Comparison of ENCODE assay signal across 20 cellular contexts in the genomic region with DNA sequence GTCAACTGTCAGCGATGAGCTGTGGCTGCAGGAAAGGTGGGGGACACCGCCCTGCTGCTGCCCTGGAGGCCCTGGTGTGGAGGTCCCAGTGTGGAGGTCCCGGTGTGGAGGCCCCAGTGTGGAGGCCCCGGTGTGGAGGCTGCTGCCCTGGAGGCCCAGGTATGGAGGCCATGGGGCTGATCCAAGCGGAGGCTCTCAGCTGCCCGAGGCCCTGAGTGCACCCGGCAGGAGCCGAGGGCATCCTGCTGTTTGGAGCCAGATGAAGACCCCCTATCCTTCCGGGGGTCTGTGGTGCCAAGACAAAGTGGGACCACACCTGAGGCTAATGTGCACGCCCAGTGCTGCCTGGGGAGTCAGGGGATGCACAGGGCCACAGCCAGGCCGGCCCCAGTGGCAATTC.
DNase-seq lines count a peak whose midpoint lies in the region; ATAC-seq, FAIRE-seq and TF ChIP-seq lines count a peak whose summit lies in the region.
"Had no signal": no experiment of that assay in that cellular context is flagged by ENCODE, and none has a peak within 500 bp of the region (broad histone marks: within the 10 kb centered on the region; RNA-seq: fewer than 3 reads in every experiment).

No MANE protein-coding gene starts in this region.

- H2AK5ac ChIP-seq in H1 (ENCODE audit: low read depth, low read length) (no peak overlapping the region), neuronal stem cell (ENCODE audit: low read depth, low read length) (no peak overlapping the region), mesendoderm (ENCODE audit: low read length) (no peak overlapping the region)

- H3K4me1 ChIP-seq in right atrium auricular region, result no peaks in the 10 kb centered on the region
- peaks cover 0 to 7% (median 6%) of the 10 kb centered on the region in 4 experiments; a peak in 3 of 7 replicates for H3K4me1 ChIP-seq in H1 (replicated peaks in 1 of 4; ENCODE audit: control insufficient read depth in 3 of 4, insufficient read depth in 4 of 4, low read length in 3 of 4)
- H3K4me1 ChIP-seq in neuronal stem cell (ENCODE audit: control insufficient read depth in 2 of 2, insufficient read depth in 1 of 2, low read depth in 1 of 2, low read length in 2 of 2), result peaks cover 9 to 10% of the 10 kb centered on the region in 2 donors
- H3K4me1 ChIP-seq in mesendoderm (ENCODE audit: control insufficient read depth, low read depth, low read length), result no peaks in the 10 kb centered on the region
- H3K4me1 ChIP-seq: Caco-2 had no signal

- H3K9me3 ChIP-seq in right atrium auricular region (no peaks in the 10 kb centered on the region), H1 (ENCODE audit: insufficient read depth in 2 of 2, low read depth in 1 of 2, low read length in 1 of 2) (0 out of 4 replicates have a peak, but pooled peaks cover 0 to 3% of the 10 kb centered on the region in 2 experiments), neuronal stem cell (replicated peaks in 1 of 2; ENCODE audit: control insufficient read depth in 2 of 2, insufficient read depth in 1 of 2, low read depth in 1 of 2, low read length in 2 of 2) (peaks cover 0 to 3% of the 10 kb centered on the region in 2 donors)
- H3K9me3 ChIP-seq: BLaER1, Caco-2 had no signal

- no peak for TF ChIP-seq RAD21 in H1 (IDR thresholded peaks at IDR 0.05 in 1 of 2, conservative IDR thresholded peaks at IDR 0.05 in 1 of 2; ENCODE audit: low read depth in 2 of 2, low read length in 2 of 2)

- H3K9me3 Mint-ChIP-seq in activated CD8-positive, alpha-beta T cell treated with anti-CD3 and anti-CD28 coated beads, Interleukin-2, amount 10 ng/mL, durations not matched to agents 7 days and 5 days (ENCODE audit: insufficient read depth), result no peaks in the 10 kb centered on the region
- no peaks in the 10 kb centered on the region for H3K9me3 Mint-ChIP-seq in activated naive CD8-positive, alpha-beta T cell treated with anti-CD3 and anti-CD28 coated beads, Interleukin-2, amount 50 U/mL, for 24 hours

- H3K9ac ChIP-seq in H1 (replicated peaks in 1 of 4; ENCODE audit: extremely low read depth in 1 of 4, low read depth in 3 of 4, low read length in 3 of 4) (no peak overlapping the region), neuronal stem cell (ENCODE audit: low read depth, low read length, poor library complexity) (no peak overlapping the region), mesendoderm (ENCODE audit: low read length) (no peak overlapping the region)
- H3K9ac ChIP-seq: BLaER1 had no signal

- H2BK5ac ChIP-seq in H1 (ENCODE audit: low read depth, low read length), result no peak overlapping the region
- no peak overlapping the region for H2BK5ac ChIP-seq in neuronal stem cell (ENCODE audit: low read length)
- no peak overlapping the region for H2BK5ac ChIP-seq in mesendoderm (ENCODE audit: low read length)

- H3K27ac Mint-ChIP-seq in activated CD8-positive, alpha-beta T cell treated with anti-CD3 and anti-CD28 coated beads, Interleukin-2, amount 10 ng/mL, durations not matched to agents 7 days and 5 days, result no peak overlapping the region
- H3K27ac Mint-ChIP-seq in activated naive CD8-positive, alpha-beta T cell treated with anti-CD3 and anti-CD28 coated beads, Interleukin-2, amount 50 U/mL, for 24 hours, result no peak overlapping the region
- H3K27ac Mint-ChIP-seq: CD8-positive, alpha-beta T cell had no signal

- CTCF ChIA-PET in H1 (lab: Charles Lee; ENCODE audit: partially characterized antibody), result no interaction called here
- CTCF ChIA-PET in activated CD8-positive, alpha-beta T cell treated with anti-CD3 and anti-CD28 coated beads, Interleukin-2, amount 10 ng/mL, durations not matched to agents 7 days and 5 days (lab: Charles Lee), result no interaction called here

- intact Hi-C loops in Right ventricle myocardium superior (cut with DNase I), result no loop called here

- POLR2A ChIA-PET in H1 (lab: Charles Lee; ENCODE audit: partially characterized antibody), result no interaction called here
- POLR2A ChIA-PET in activated CD8-positive, alpha-beta T cell treated with anti-CD3 and anti-CD28 coated beads, Interleukin-2, amount 10 ng/mL, durations not matched to agents 7 days and 5 days (lab: Charles Lee), result no interaction called here

- no peaks in the 10 kb centered on the region for H4K20me1 ChIP-seq in H1 (replicated peaks in 1 of 2; ENCODE audit: control insufficient read depth in 1 of 2, insufficient read depth in 2 of 2, low read length in 2 of 2)
- H4K20me1 ChIP-seq: BLaER1 had no signal

- 84% methylated on average over 11 of the region's 11 CpGs; no CpG with 5 or more reads in 1 of the 2 experiments for WGBS in H1 (ENCODE audit: extremely low coverage in 1 of 2, insufficient coverage in 1 of 2, insufficient read length in 1 of 2, insufficient replicate concordance in 2 of 2, low coverage in 1 of 2, low lambda C conversion rate in 2 of 2, missing lambda C conversion rate in 1 of 2), 2 experiments
- WGBS in neuronal stem cell (ENCODE audit: extremely low coverage in 2 of 2, insufficient read length in 2 of 2, insufficient replicate concordance in 1 of 2), 2 donors, result no CpG with 5 or more reads among the region's 11 CpGs
- WGBS in mesendoderm (ENCODE audit: extremely low coverage, insufficient coverage, low lambda C conversion rate), result no CpG with 5 or more reads among the region's 11 CpGs

- H3K36me3 ChIP-seq in right atrium auricular region (no peaks in the 10 kb centered on the region), H1 (ENCODE audit: control insufficient read depth in 2 of 4, insufficient read depth in 4 of 4, low read length in 3 of 4) (no peaks in the 10 kb centered on the region), neuronal stem cell (replicated peaks in 1 of 2; ENCODE audit: control insufficient read depth in 2 of 2, insufficient read depth in 2 of 2, low read length in 2 of 2) (no peaks in the 10 kb centered on the region), mesendoderm (ENCODE audit: control insufficient read depth, insufficient read depth, low read length) (no peaks in the 10 kb centered on the region)
- H3K36me3 ChIP-seq: BLaER1 had no signal

- FAIRE-seq in H1 (lab: Jason Lieb, UNC), result no peak
- FAIRE-seq: G401.6, GM12892 had no signal

- H3K79me1 ChIP-seq in H1 (ENCODE audit: low read depth, low read length), result no peaks in the 10 kb centered on the region
- no peaks in the 10 kb centered on the region for H3K79me1 ChIP-seq in neuronal stem cell (ENCODE audit: low read depth, low read length)
- H3K79me1 ChIP-seq in mesendoderm (ENCODE audit: low read length), result no peaks in the 10 kb centered on the region

- H3K14ac ChIP-seq in H1 (ENCODE audit: insufficient read length), result no peak overlapping the region
- no peak overlapping the region for H3K14ac ChIP-seq in neuronal stem cell (ENCODE audit: low read length)

- H2BK15ac ChIP-seq in H1 (ENCODE audit: low read length) (0 out of 2 replicates have a peak overlapping the region, but pooled peaks have one; percentile 29), neuronal stem cell (ENCODE audit: low read length) (no peak overlapping the region), mesendoderm (replicated peaks; ENCODE audit: low read depth) (no peak overlapping the region)

- H3K4me3 Mint-ChIP-seq in activated CD8-positive, alpha-beta T cell treated with anti-CD3 and anti-CD28 coated beads, Interleukin-2, amount 10 ng/mL, durations not matched to agents 7 days and 5 days, result no peak overlapping the region
- no peak overlapping the region for H3K4me3 Mint-ChIP-seq in activated naive CD8-positive, alpha-beta T cell treated with anti-CD3 and anti-CD28 coated beads, Interleukin-2, amount 50 U/mL, for 24 hours
- H3K4me3 Mint-ChIP-seq: CD4-positive, CD25-positive, alpha-beta regulatory T cell; CD8-positive, alpha-beta T cell had no signal

- H3K18ac ChIP-seq in H1 (ENCODE audit: extremely low read depth, low read length) (no peak overlapping the region; the same call in 1 of the 2 replicates), neuronal stem cell (ENCODE audit: low read length) (peak overlapping the region; percentile 74), mesendoderm (ENCODE audit: low read length) (no peak overlapping the region)

- H3K27ac ChIP-seq in right atrium auricular region (no peak overlapping the region), H1 (ENCODE audit: low read depth, low read length) (no peak overlapping the region), neuronal stem cell (replicated peaks; ENCODE audit: low read length) (no peak overlapping the region), mesendoderm (ENCODE audit: low read depth, low read length) (no peak overlapping the region)
- H3K27ac ChIP-seq: BLaER1, C4-2B had no signal

- H2BK120ac ChIP-seq in H1 (replicated peaks; ENCODE audit: low read depth, low read length) (no peak overlapping the region), neuronal stem cell (ENCODE audit: low read depth, low read length) (no peak overlapping the region), mesendoderm (ENCODE audit: low read depth, low read length) (no peak overlapping the region)

- H2AFZ ChIP-seq in H1 (ENCODE audit: low read length) (no peak overlapping the region), neuronal stem cell (ENCODE audit: low read length) (no peak overlapping the region)

- no peak for TF ChIP-seq POLR2A in H1 (IDR thresholded peaks at IDR 0.05; ENCODE audit: control extremely low read depth in 1 of 2, low read depth in 2 of 2, low read length in 2 of 2)

- H4K8ac ChIP-seq in H1 (ENCODE audit: extremely low read depth, insufficient read depth, low read length) (no peak overlapping the region), neuronal stem cell (ENCODE audit: low read depth, low read length) (no peak overlapping the region), mesendoderm (ENCODE audit: low read depth, low read length) (no peak overlapping the region)

- H3K79me2 ChIP-seq in H1 (ENCODE audit: control insufficient read depth in 1 of 2, insufficient read depth in 2 of 2, low read length in 2 of 2) (no peaks in the 10 kb centered on the region), mesendoderm (ENCODE audit: control insufficient read depth, insufficient read depth, low read length) (no peaks in the 10 kb centered on the region)

- H4K91ac ChIP-seq in H1 (replicated peaks; ENCODE audit: insufficient read length, low read length), result no peak overlapping the region
- no peak overlapping the region for H4K91ac ChIP-seq in neuronal stem cell (ENCODE audit: low read depth, low read length, poor library complexity)

- DNase-seq in right atrium auricular region (ENCODE audit: low spot score), result peak; percentile 36
- DNase-seq in Right ventricle myocardium superior, result no peak
- DNase-seq in H1 (ENCODE audit: low read depth in 1 of 2, low spot score in 2 of 2), result no peak
- DNase-seq in islet precursor cell, result peak; percentile 43
- no peak for DNase-seq in neuronal stem cell (ENCODE audit: low spot score)
- DNase-seq in mesendoderm, result no peak
- DNase-seq in activated CD8-positive, alpha-beta T cell treated with anti-CD3 and anti-CD28 coated beads, Interleukin-2, amount 10 ng/mL, durations not matched to agents 7 days and 5 days, result no peak
- DNase-seq in activated naive CD8-positive, alpha-beta T cell treated with anti-CD3 and anti-CD28 coated beads, Interleukin-2, amount 50 U/mL, for 24 hours, result no peak
- DNase-seq: Caco-2; CD4-positive, CD25-positive, alpha-beta regulatory T cell; CD8-positive, alpha-beta T cell; DMS153; DND-41; GOT3; H7; HCEC 1CT had no signal

- H3K23me2 ChIP-seq in H1 (ENCODE audit: low read depth, low read length), result no peaks in the 10 kb centered on the region

- no peak overlapping the region for H3K4me3 ChIP-seq in right atrium auricular region
- no peak overlapping the region for H3K4me3 ChIP-seq in H1 (ENCODE audit: extremely low read depth in 1 of 4, insufficient read depth in 2 of 4, low read depth in 3 of 4, low read length in 4 of 4)
- H3K4me3 ChIP-seq in neuronal stem cell (ENCODE audit: low read length in 2 of 2), result no peak overlapping the region
- no peak overlapping the region for H3K4me3 ChIP-seq in mesendoderm (ENCODE audit: low read length)
- H3K4me3 ChIP-seq: BLaER1 had no signal

- H3K23ac ChIP-seq in H1 (ENCODE audit: insufficient read length) (no peak overlapping the region), neuronal stem cell (ENCODE audit: low read depth, low read length, poor library complexity) (no peak overlapping the region), mesendoderm (ENCODE audit: low read length) (no peak overlapping the region)

- TF ChIP-seq CTCF in right atrium auricular region (IDR thresholded peaks at IDR 0.05) (no peak), H1 (IDR thresholded peaks at IDR 0.05; ENCODE audit: control extremely low read depth in 1 of 3, insufficient read depth in 1 of 3, low read depth in 1 of 3, low read length in 3 of 3) (no peak)

- H3K4me2 ChIP-seq in H1 (ENCODE audit: insufficient read depth in 1 of 2, low read depth in 2 of 2, low read length in 2 of 2) (no peak overlapping the region), neuronal stem cell (ENCODE audit: insufficient read depth, low read length, poor library complexity, severe bottlenecking) (no peak overlapping the region), mesendoderm (ENCODE audit: low read length) (no peak overlapping the region)
- H3K4me2 ChIP-seq: BLaER1 had no signal

- no peak overlapping the region for H4K5ac ChIP-seq in H1 (ENCODE audit: insufficient read length, low read depth, low read length)
- H4K5ac ChIP-seq in mesendoderm (ENCODE audit: low read length), result no peak overlapping the region

- H2BK20ac ChIP-seq in H1 (ENCODE audit: low read length), result no peak overlapping the region

- TF ChIP-seq EP300 in H1 (IDR thresholded peaks at IDR 0.05; ENCODE audit: borderline replicate concordance in 1 of 2, low read depth in 2 of 2, low read length in 2 of 2), result no peak

- H3K56ac ChIP-seq in H1 (replicated peaks; ENCODE audit: insufficient read length, low read depth, low read length) (no peak overlapping the region), mesendoderm (ENCODE audit: low read length) (no peak overlapping the region)

- H2BK12ac ChIP-seq in H1 (ENCODE audit: low read depth, low read length) (no peak overlapping the region), neuronal stem cell (ENCODE audit: low read length) (peak overlapping the region; percentile 30)

- no peaks in the 10 kb centered on the region for H3K4me1 Mint-ChIP-seq in activated CD8-positive, alpha-beta T cell treated with anti-CD3 and anti-CD28 coated beads, Interleukin-2, amount 10 ng/mL, durations not matched to agents 7 days and 5 days (ENCODE audit: low read depth)
- no peaks in the 10 kb centered on the region for H3K4me1 Mint-ChIP-seq in activated naive CD8-positive, alpha-beta T cell treated with anti-CD3 and anti-CD28 coated beads, Interleukin-2, amount 50 U/mL, for 24 hours
- H3K4me1 Mint-ChIP-seq: CD4-positive, CD25-positive, alpha-beta regulatory T cell had no signal

- no peaks in the 10 kb centered on the region for H3K27me3 ChIP-seq in right atrium auricular region
- H3K27me3 ChIP-seq in H1 (replicated peaks in 1 of 4; ENCODE audit: control insufficient read depth in 3 of 4, extremely low read depth in 1 of 4, insufficient read depth in 3 of 4, low read length in 3 of 4), result no peaks in the 10 kb centered on the region; a peak in 1 of 7 replicates
- H3K27me3 ChIP-seq in neuronal stem cell (ENCODE audit: control insufficient read depth in 3 of 3, insufficient read depth in 3 of 3, low read depth in 1 of 3, low read length in 3 of 3), result peaks cover 0 to 8% (median 0%) of the 10 kb centered on the region in 3 experiments
- H3K27me3 ChIP-seq in mesendoderm (ENCODE audit: insufficient read depth, low read length, poor library complexity), result no peaks in the 10 kb centered on the region
- H3K27me3 ChIP-seq: BLaER1 had no signal

- H3K27me3 Mint-ChIP-seq in activated CD8-positive, alpha-beta T cell treated with anti-CD3 and anti-CD28 coated beads, Interleukin-2, amount 10 ng/mL, durations not matched to agents 7 days and 5 days (ENCODE audit: low read depth), result no peaks in the 10 kb centered on the region
- peaks cover under 1% of the 10 kb centered on the region for H3K27me3 Mint-ChIP-seq in activated naive CD8-positive, alpha-beta T cell treated with anti-CD3 and anti-CD28 coated beads, Interleukin-2, amount 50 U/mL, for 24 hours

- no peak for ATAC-seq in Right ventricle myocardium superior (ENCODE audit: poor library complexity)
- ATAC-seq in activated CD8-positive, alpha-beta T cell treated with anti-CD3 and anti-CD28 coated beads, Interleukin-2, amount 10 ng/mL, durations not matched to agents 7 days and 5 days, result no peak
- no peak for ATAC-seq in activated naive CD8-positive, alpha-beta T cell treated with anti-CD3 and anti-CD28 coated beads, Interleukin-2, amount 50 U/mL, for 24 hours
- ATAC-seq: CD8-positive, alpha-beta T cell had no signal

- H3K4ac ChIP-seq in H1 (replicated peaks; ENCODE audit: insufficient read length, low read depth, low read length) (no peak overlapping the region), neuronal stem cell (ENCODE audit: low read length) (no peak overlapping the region), mesendoderm (ENCODE audit: low read depth, low read length) (no peak overlapping the region)

- no peaks in the 10 kb centered on the region for H3K36me3 Mint-ChIP-seq in activated CD8-positive, alpha-beta T cell treated with anti-CD3 and anti-CD28 coated beads, Interleukin-2, amount 10 ng/mL, durations not matched to agents 7 days and 5 days (ENCODE audit: low read depth)
- no peaks in the 10 kb centered on the region for H3K36me3 Mint-ChIP-seq in activated naive CD8-positive, alpha-beta T cell treated with anti-CD3 and anti-CD28 coated beads, Interleukin-2, amount 50 U/mL, for 24 hours (ENCODE audit: low read depth)
- H3K36me3 Mint-ChIP-seq: CD4-positive, CD25-positive, alpha-beta regulatory T cell; CD8-positive, alpha-beta T cell had no signal

Comparison
In these comparisons a context has a peak if more than half of its experiments do, and no peak if none do; other contexts are left out.
1. DNase-seq: peak in right atrium auricular region (single experiment) and islet precursor cell (single experiment); none in Right ventricle myocardium superior (single experiment), H1 (0 of 2), neuronal stem cell (single experiment), mesendoderm (single experiment), activated CD8-positive, alpha-beta T cell treated with anti-CD3 and anti-CD28 coated beads, Interleukin-2, amount 10 ng/mL, durations not matched to agents 7 days and 5 days (single experiment) and activated naive CD8-positive, alpha-beta T cell treated with anti-CD3 and anti-CD28 coated beads, Interleukin-2, amount 50 U/mL, for 24 hours (single experiment).